ENCODE assay signal across 26 cellular contexts in genomic region chr2:96082211-96083063, GRCh38. TPM values are rescaled to one million over a fixed set of nuclear protein-coding genes. Genes with fewer than 3 reads are reported as not detected.
DNase-seq lines count a peak whose midpoint lies in the region; ATAC-seq and TF ChIP-seq lines count a peak whose summit lies in the region.
"Had no signal": no experiment of that assay in that cellular context is flagged by ENCODE, and none has a peak within 500 bp of the region (broad histone marks: within the 10 kb centered on the region; RNA-seq: fewer than 3 reads in every experiment).

No MANE protein-coding gene starts in this region.

- H3K36me3 ChIP-seq in colonic mucosa (no peaks in the 10 kb centered on the region), left lung (no peaks in the 10 kb centered on the region), aorta (ENCODE audit: control insufficient read depth in 1 of 2, insufficient read depth in 2 of 2, low read length in 1 of 2) (no peaks in the 10 kb centered on the region)

- ATAC-seq in left lung, result peak; percentile 37
- peak; percentile 36 for ATAC-seq in aorta (ENCODE audit: low FRiP score)
- ATAC-seq in HG03196 (IDR thresholded peaks at IDR 0.05; ENCODE audit: unreplicated experiment), result no peak
- ATAC-seq in HG03280 (IDR thresholded peaks at IDR 0.05; ENCODE audit: unreplicated experiment), result no peak
- ATAC-seq: activated CD4-positive, alpha-beta T cell treated with anti-CD3 and anti-CD28 coated beads for 36 hours; HCT116; Panc1 had no signal

- H3K27me3 Mint-ChIP-seq in activated naive CD4-positive, alpha-beta T cell treated with anti-CD3 and anti-CD28 coated beads, Interleukin-2, amount 10 ng/mL, durations not matched to agents 7 days and 5 days, result peaks cover 25% of the 10 kb centered on the region
- peaks cover 3% of the 10 kb centered on the region for H3K27me3 Mint-ChIP-seq in activated naive CD4-positive, alpha-beta T cell treated with anti-CD3 and anti-CD28 coated beads for 36 hours (ENCODE audit: low read depth)

- TF ChIP-seq CTCF in colonic mucosa (IDR thresholded peaks at IDR 0.05) (no peak), left lung (IDR thresholded peaks at IDR 0.05) (no peak)

- no peak overlapping the region for H3K9ac ChIP-seq in colonic mucosa (ENCODE audit: low read depth in 2 of 2, low read length in 2 of 2)
- H3K9ac ChIP-seq: parathyroid adenoma had no signal

- peak; percentile 10 for DNase-seq in activated naive CD4-positive, alpha-beta T cell treated with anti-CD3 and anti-CD28 coated beads, Interleukin-2, amount 10 ng/mL, durations not matched to agents 7 days and 5 days
- DNase-seq in activated naive CD4-positive, alpha-beta T cell treated with anti-CD3 and anti-CD28 coated beads for 36 hours, result no peak
- DNase-seq in colonic mucosa, result peak; percentile 12
- no peak for DNase-seq in left lung
- DNase-seq in aorta, result peak in 1 of 2 donors; percentile 44
- no peak for DNase-seq in activated CD4-positive, alpha-beta T cell treated with anti-CD3 and anti-CD28 coated beads for 1 hour
- DNase-seq: ACHN; activated CD4-positive, alpha-beta T cell treated with anti-CD3 and anti-CD28 coated beads for 36 hours; activated naive CD4-positive, alpha-beta T cell treated with Interleukin-2 at 50 U/mL for 16 hours; DMS53; immature natural killer cell; naive B cell; NCI-H1694 treated with DMSO at 0.1 percent for 48 hours; NCI-H345; small intestine had no signal

- no peaks in the 10 kb centered on the region for H3K36me3 Mint-ChIP-seq in activated naive CD4-positive, alpha-beta T cell treated with anti-CD3 and anti-CD28 coated beads, Interleukin-2, amount 10 ng/mL, durations not matched to agents 7 days and 5 days
- no peaks in the 10 kb centered on the region for H3K36me3 Mint-ChIP-seq in activated naive CD4-positive, alpha-beta T cell treated with anti-CD3 and anti-CD28 coated beads for 36 hours (ENCODE audit: low read depth)
- H3K36me3 Mint-ChIP-seq: CD4-positive, alpha-beta memory T cell; immature natural killer cell; naive B cell had no signal

- H3K27ac ChIP-seq in colonic mucosa, result no peak overlapping the region
- no peak overlapping the region for H3K27ac ChIP-seq in left lung
- H3K27ac ChIP-seq in aorta (ENCODE audit: low read depth in 1 of 2, low read length in 2 of 2), result peak overlapping the region; percentile 19 to 46
- H3K27ac ChIP-seq: parathyroid adenoma, SK-N-MC had no signal

- H3K9me3 Mint-ChIP-seq in activated naive CD4-positive, alpha-beta T cell treated with anti-CD3 and anti-CD28 coated beads, Interleukin-2, amount 10 ng/mL, durations not matched to agents 7 days and 5 days, result no peaks in the 10 kb centered on the region
- no peaks in the 10 kb centered on the region for H3K9me3 Mint-ChIP-seq in activated naive CD4-positive, alpha-beta T cell treated with anti-CD3 and anti-CD28 coated beads for 36 hours

- H3K4me3 ChIP-seq in colonic mucosa (no peak overlapping the region), left lung (no peak overlapping the region), aorta (ENCODE audit: low read length in 2 of 2) (no peak overlapping the region)
- H3K4me3 ChIP-seq: SK-N-MC had no signal

- H3K27ac Mint-ChIP-seq in activated naive CD4-positive, alpha-beta T cell treated with anti-CD3 and anti-CD28 coated beads, Interleukin-2, amount 10 ng/mL, durations not matched to agents 7 days and 5 days, result no peak overlapping the region
- no peak overlapping the region for H3K27ac Mint-ChIP-seq in activated naive CD4-positive, alpha-beta T cell treated with anti-CD3 and anti-CD28 coated beads for 36 hours
- H3K27ac Mint-ChIP-seq: activated CD4-positive, alpha-beta T cell treated with anti-CD3 and anti-CD28 coated beads for 36 hours; CD4-positive, alpha-beta memory T cell; immature natural killer cell; naive B cell had no signal

- 88 to 90% methylated on average over 14 of the region's 14 CpGs for WGBS in aorta, 2 donors

- H3K4me1 Mint-ChIP-seq in activated naive CD4-positive, alpha-beta T cell treated with anti-CD3 and anti-CD28 coated beads, Interleukin-2, amount 10 ng/mL, durations not matched to agents 7 days and 5 days, result no peaks in the 10 kb centered on the region
- no peaks in the 10 kb centered on the region for H3K4me1 Mint-ChIP-seq in activated naive CD4-positive, alpha-beta T cell treated with anti-CD3 and anti-CD28 coated beads for 36 hours (ENCODE audit: low read depth)
- H3K4me1 Mint-ChIP-seq: CD4-positive, alpha-beta memory T cell; immature natural killer cell; naive B cell had no signal

- no peak overlapping the region for H3K4me3 Mint-ChIP-seq in activated naive CD4-positive, alpha-beta T cell treated with anti-CD3 and anti-CD28 coated beads, Interleukin-2, amount 10 ng/mL, durations not matched to agents 7 days and 5 days
- no peak overlapping the region for H3K4me3 Mint-ChIP-seq in activated naive CD4-positive, alpha-beta T cell treated with anti-CD3 and anti-CD28 coated beads for 36 hours
- H3K4me3 Mint-ChIP-seq: activated CD4-positive, alpha-beta T cell treated with anti-CD3 and anti-CD28 coated beads for 36 hours; CD4-positive, alpha-beta memory T cell; immature natural killer cell; naive B cell had no signal

- CTCF ChIA-PET in activated naive CD4-positive, alpha-beta T cell treated with anti-CD3 and anti-CD28 coated beads, Interleukin-2, amount 10 ng/mL, durations not matched to agents 7 days and 5 days (lab: Charles Lee), result no interaction called here
- CTCF ChIA-PET in activated naive CD4-positive, alpha-beta T cell treated with anti-CD3 and anti-CD28 coated beads for 36 hours (lab: Charles Lee), result no interaction called here

- no peaks in the 10 kb centered on the region for H3K4me1 ChIP-seq in colonic mucosa
- no peaks in the 10 kb centered on the region for H3K4me1 ChIP-seq in left lung
- H3K4me1 ChIP-seq in aorta (ENCODE audit: control insufficient read depth in 1 of 2, insufficient read depth in 2 of 2, low read length in 2 of 2), result no peaks in the 10 kb centered on the region
- H3K4me1 ChIP-seq: parathyroid adenoma had no signal

- H3K9me3 ChIP-seq in colonic mucosa (no peaks in the 10 kb centered on the region), left lung (no peaks in the 10 kb centered on the region), aorta (ENCODE audit: control insufficient read depth, low read length) (no peaks in the 10 kb centered on the region)

- intact Hi-C loops in activated naive CD4-positive, alpha-beta T cell treated with anti-CD3 and anti-CD28 coated beads for 36 hours (cut with micrococcal nuclease), result no loop called here
- intact Hi-C loops in colonic mucosa (cut with DNase I) (no loop called here), left lung (cut with DNase I) (no loop called here), aorta (cut with DNase I) (no loop called here)

- no peaks in the 10 kb centered on the region for H3K27me3 ChIP-seq in colonic mucosa
- H3K27me3 ChIP-seq in left lung, result no peaks in the 10 kb centered on the region
- no peaks in the 10 kb centered on the region for H3K27me3 ChIP-seq in aorta (ENCODE audit: control insufficient read depth in 1 of 2, insufficient read depth in 2 of 2, low read length in 1 of 2)

RNA-seq across cellular contexts. Expression of gene ADRA2B, which starts 33.9 kb away (rescaled TPM):
- under 1 TPM; 0.52 TPM for total RNA-seq in activated naive CD4-positive, alpha-beta T cell treated with anti-CD3 and anti-CD28 coated beads for 36 hours
- total RNA-seq in colonic mucosa (under 1 TPM; 0.54 to 0.90 TPM), left lung (under 1 TPM; 0.20 to 0.34 TPM), aorta (10 to 100 TPM in 1 of 2 donors, under 1 TPM in 1; 0.81 to 34.0 TPM)
- under 1 TPM in 1 of 2 donors, not detected in 1; 0.26 TPM for polyA plus RNA-seq in aorta
- total RNA-seq: astrocyte; CD4-positive, alpha-beta memory T cell; cerebellum; lung microvascular endothelial cell; MCF 10A had no signal
- polyA plus RNA-seq: CD4-positive, alpha-beta memory T cell had no signal

RNA-seq across cellular contexts. Expression of gene GPAT2, which starts 47.7 kb away (rescaled TPM):
- 10 to 100 TPM; 12.6 to 14.4 TPM for total RNA-seq in activated naive CD4-positive, alpha-beta T cell treated with anti-CD3 and anti-CD28 coated beads for 36 hours
- total RNA-seq in colonic mucosa (1 to 10 TPM; 2.4 to 6.6 TPM), left lung (1 to 10 TPM; 2.8 to 7.3 TPM), aorta (10 to 100 TPM in 1 of 2 donors, 1 to 10 TPM in 1; 4.8 to 16.2 TPM)
- 1 to 10 TPM in 1 of 2 donors, under 1 TPM in 1; 0.38 to 3.5 TPM for polyA plus RNA-seq in aorta
- total RNA-seq: MCF 10A had no signal

RNA-seq across cellular contexts. Expression of gene ASTL, which starts 55.9 kb away (rescaled TPM):
- total RNA-seq in activated naive CD4-positive, alpha-beta T cell treated with anti-CD3 and anti-CD28 coated beads for 36 hours, result 1 to 10 TPM; 2.5 to 2.6 TPM
- under 1 TPM in 1 of 2 donors, not detected in 1; 0.82 TPM for total RNA-seq in colonic mucosa
- total RNA-seq in left lung, result not detected
- total RNA-seq in aorta, result under 1 TPM; 0.57 to 0.62 TPM
- polyA plus RNA-seq in aorta, result not detected
- total RNA-seq: astrocyte, cerebellum, lung microvascular endothelial cell, MCF 10A had no signal
- polyA plus RNA-seq: immature natural killer cell, small intestine had no signal

Comparison
In these comparisons a context has a peak if more than half of its experiments do, and no peak if none do; other contexts are left out.
1. DNase-seq: peak in activated naive CD4-positive, alpha-beta T cell treated with anti-CD3 and anti-CD28 coated beads, Interleukin-2, amount 10 ng/mL, durations not matched to agents 7 days and 5 days (single experiment) and colonic mucosa (single experiment); none in activated naive CD4-positive, alpha-beta T cell treated with anti-CD3 and anti-CD28 coated beads for 36 hours (single experiment), left lung (0 of 2) and activated CD4-positive, alpha-beta T cell treated with anti-CD3 and anti-CD28 coated beads for 1 hour (single experiment).
2. H3K27ac ChIP-seq: peak in aorta (2 of 2); none in colonic mucosa (single experiment) and left lung (0 of 2).
3. ATAC-seq: peak in left lung (single experiment) and aorta (single experiment); none in HG03196 (single experiment) and HG03280 (single experiment).